In genomic region chr2:129925381-129925780, GRCh38 we compare ENCODE assay signal across 33 cellular contexts. TPM values are rescaled to one million over a fixed set of nuclear protein-coding genes. Genes with fewer than 3 reads are reported as not detected.
"Had no signal": no experiment of that assay in that cellular context is flagged by ENCODE, and none has a peak within 500 bp of the region (broad histone marks: within the 10 kb centered on the region; RNA-seq: fewer than 3 reads in every experiment).

No MANE protein-coding gene starts in this region.

- H3K27me3 ChIP-seq: body of pancreas had no signal

- H3K4me3 ChIP-seq: adrenal gland, body of pancreas, esophagus squamous epithelium had no signal

- H3K9me3 ChIP-seq: body of pancreas, esophagus squamous epithelium had no signal

- ATAC-seq: activated CD4-positive, CD25-positive, alpha-beta regulatory T cell treated with anti-CD3 and anti-CD28 coated beads, Interleukin-2, amount 50 U/mL, for 24 hours; activated CD8-positive, alpha-beta memory T cell treated with anti-CD3 and anti-CD28 coated beads, Interleukin-2, amount 10 ng/mL, durations not matched to agents 7 days and 5 days; activated CD8-positive, alpha-beta T cell treated with anti-CD3 and anti-CD28 coated beads, Interleukin-2, amount 10 ng/mL, durations not matched to agents 7 days and 5 days; activated naive CD8-positive, alpha-beta T cell treated with anti-CD3 and anti-CD28 coated beads, Interleukin-2, amount 50 U/mL, for 24 hours; body of pancreas; effector memory CD8-positive, alpha-beta T cell had no signal

- DNase-seq: activated B cell treated with CpG ODN at 0.5 μM for 24 hours; activated CD4-positive, alpha-beta memory T cell treated with anti-CD3 and anti-CD28 coated beads for 36 hours; activated CD4-positive, alpha-beta T cell treated with anti-CD3 and anti-CD28 coated beads for 48 hours; activated CD8-positive, alpha-beta memory T cell treated with anti-CD3 and anti-CD28 coated beads, Interleukin-2, amount 10 ng/mL, durations not matched to agents 7 days and 5 days; activated CD8-positive, alpha-beta memory T cell treated with anti-CD3 and anti-CD28 coated beads, Interleukin-2, amount 50 U/mL, for 4 hours; activated CD8-positive, alpha-beta T cell treated with anti-CD3 and anti-CD28 coated beads, Interleukin-2, amount 10 ng/mL, durations not matched to agents 7 days and 5 days; activated effector memory CD4-positive, alpha-beta T cell treated with anti-CD3 and anti-CD28 coated beads, Interleukin-2, amount 50 U/mL, for 16 hours; activated naive CD4-positive, alpha-beta T cell treated with anti-CD3 and anti-CD28 coated beads for 36 hours; activated naive CD8-positive, alpha-beta T cell treated with anti-CD3 and anti-CD28 coated beads for 36 hours; activated naive CD8-positive, alpha-beta T cell treated with anti-CD3 and anti-CD28 coated beads, Interleukin-2, amount 50 U/mL, for 24 hours; activated T-cell treated with anti-CD3 and anti-CD28 coated beads, Interleukin-2, amount 50 U/mL, for 1 hour; activated T-cell treated with anti-CD3 and anti-CD28 coated beads, Interleukin-2, amount 50 U/mL, for 48 hours; adrenal gland; aorta; body of pancreas; caudate nucleus; cortex of kidney; dermis blood vessel endothelial cell; effector CD4-positive, alpha-beta T cell; effector memory CD8-positive, alpha-beta T cell; erythroblast; esophagus squamous epithelium; foreskin melanocyte; T-helper 9 cell; WERI-Rb-1 had no signal

- H3K27ac ChIP-seq: adrenal gland, body of pancreas, esophagus squamous epithelium, WERI-Rb-1 had no signal

- H3K36me3 ChIP-seq: adrenal gland, esophagus squamous epithelium, WERI-Rb-1 had no signal

- H3K36me3 Mint-ChIP-seq: activated CD4-positive, alpha-beta memory T cell treated with anti-CD3 and anti-CD28 coated beads for 36 hours; activated CD8-positive, alpha-beta memory T cell treated with anti-CD3 and anti-CD28 coated beads, Interleukin-2, amount 10 ng/mL, durations not matched to agents 7 days and 5 days; activated naive CD4-positive, alpha-beta T cell treated with anti-CD3 and anti-CD28 coated beads, Interleukin-2, amount 50 U/mL, for 24 hours; activated naive CD8-positive, alpha-beta T cell treated with anti-CD3 and anti-CD28 coated beads for 36 hours had no signal

- H3K9me3 Mint-ChIP-seq: activated CD4-positive, alpha-beta memory T cell treated with anti-CD3 and anti-CD28 coated beads for 36 hours; activated naive CD4-positive, alpha-beta T cell treated with anti-CD3 and anti-CD28 coated beads for 36 hours; activated naive CD4-positive, alpha-beta T cell treated with anti-CD3 and anti-CD28 coated beads, Interleukin-2, amount 50 U/mL, for 24 hours; activated naive CD8-positive, alpha-beta T cell treated with anti-CD3 and anti-CD28 coated beads for 36 hours; activated T-helper 1 cell treated with anti-CD3 and anti-CD28 coated beads, Interleukin-12 subunit alpha, Interleukin-12 subunit beta, Interleukin-2, Interleukin-4 antibody, amounts not matched to agents 30 ng/mL and 10 ng/mL and 1 ng/mL, durations not matched to agents 14 hours and 24 hours and 36 hours; activated T-helper 2 cell treated with anti-CD3 and anti-CD28 coated beads, Interferon-gamma antibody, Interleukin-2, Interleukin-4, amounts not matched to agents 10 μg/mL and 5 μg/mL and 100 μg/mL, durations not matched to agents 14 hours and 24 hours and 36 hours; effector memory CD8-positive, alpha-beta T cell; T-helper 1 cell treated with Interleukin-12 subunit alpha and Interleukin-12 subunit beta and Interleukin-4 antibody, amounts not matched to agents 30 μg/mL and 1 μg/mL, for 36 hours had no signal

- H3K27ac Mint-ChIP-seq: activated B cell treated with CpG ODN at 0.5 μM for 24 hours; activated CD4-positive, alpha-beta memory T cell treated with anti-CD3 and anti-CD28 coated beads for 36 hours; activated CD8-positive, alpha-beta memory T cell treated with anti-CD3 and anti-CD28 coated beads, Interleukin-2, amount 10 ng/mL, durations not matched to agents 7 days and 5 days; activated CD8-positive, alpha-beta T cell treated with anti-CD3 and anti-CD28 coated beads, Interleukin-2, amount 10 ng/mL, durations not matched to agents 7 days and 5 days; activated naive CD4-positive, alpha-beta T cell treated with anti-CD3 and anti-CD28 coated beads for 36 hours; activated naive CD4-positive, alpha-beta T cell treated with anti-CD3 and anti-CD28 coated beads, Interleukin-2, amount 50 U/mL, for 24 hours; activated naive CD8-positive, alpha-beta T cell treated with anti-CD3 and anti-CD28 coated beads for 36 hours; activated naive CD8-positive, alpha-beta T cell treated with anti-CD3 and anti-CD28 coated beads, Interleukin-2, amount 50 U/mL, for 24 hours; activated T-helper 1 cell treated with anti-CD3 and anti-CD28 coated beads, Interleukin-12 subunit alpha, Interleukin-12 subunit beta, Interleukin-2, Interleukin-4 antibody, amounts not matched to agents 30 ng/mL and 10 ng/mL and 1 ng/mL, durations not matched to agents 14 hours and 24 hours and 36 hours; activated T-helper 2 cell treated with anti-CD3 and anti-CD28 coated beads, Interferon-gamma antibody, Interleukin-2, Interleukin-4, amounts not matched to agents 10 μg/mL and 5 μg/mL and 100 μg/mL, durations not matched to agents 14 hours and 24 hours and 36 hours; T-helper 1 cell treated with Interleukin-12 subunit alpha and Interleukin-12 subunit beta and Interleukin-4 antibody, amounts not matched to agents 30 μg/mL and 1 μg/mL, for 36 hours had no signal

- H3K4me3 Mint-ChIP-seq: activated B cell treated with CpG ODN at 0.5 μM for 24 hours; activated CD4-positive, alpha-beta memory T cell treated with anti-CD3 and anti-CD28 coated beads for 36 hours; activated CD8-positive, alpha-beta memory T cell treated with anti-CD3 and anti-CD28 coated beads, Interleukin-2, amount 10 ng/mL, durations not matched to agents 7 days and 5 days; activated CD8-positive, alpha-beta T cell treated with anti-CD3 and anti-CD28 coated beads, Interleukin-2, amount 10 ng/mL, durations not matched to agents 7 days and 5 days; activated naive CD4-positive, alpha-beta T cell treated with anti-CD3 and anti-CD28 coated beads for 36 hours; activated naive CD4-positive, alpha-beta T cell treated with anti-CD3 and anti-CD28 coated beads, Interleukin-2, amount 50 U/mL, for 24 hours; activated naive CD8-positive, alpha-beta T cell treated with anti-CD3 and anti-CD28 coated beads for 36 hours; activated naive CD8-positive, alpha-beta T cell treated with anti-CD3 and anti-CD28 coated beads, Interleukin-2, amount 50 U/mL, for 24 hours; activated T-helper 1 cell treated with anti-CD3 and anti-CD28 coated beads, Interleukin-12 subunit alpha, Interleukin-12 subunit beta, Interleukin-2, Interleukin-4 antibody, amounts not matched to agents 30 ng/mL and 10 ng/mL and 1 ng/mL, durations not matched to agents 14 hours and 24 hours and 36 hours; effector memory CD8-positive, alpha-beta T cell; T-helper 1 cell treated with Interleukin-12 subunit alpha and Interleukin-12 subunit beta and Interleukin-4 antibody, amounts not matched to agents 30 μg/mL and 1 μg/mL, for 36 hours had no signal

RNA-seq across cellular contexts. Expression of gene RAB6C, which starts 54.1 kb away (rescaled TPM):
- total RNA-seq: activated B cell treated with CpG ODN at 0.5 μM for 24 hours; activated CD4-positive, alpha-beta memory T cell treated with anti-CD3 and anti-CD28 coated beads for 36 hours; activated CD8-positive, alpha-beta T cell treated with anti-CD3 and anti-CD28 coated beads, Interleukin-2, amount 10 ng/mL, durations not matched to agents 7 days and 5 days; activated naive CD4-positive, alpha-beta T cell treated with anti-CD3 and anti-CD28 coated beads for 36 hours; activated naive CD8-positive, alpha-beta T cell treated with anti-CD3 and anti-CD28 coated beads for 36 hours; activated T-helper 1 cell treated with anti-CD3 and anti-CD28 coated beads, Interleukin-12 subunit alpha, Interleukin-12 subunit beta, Interleukin-2, Interleukin-4 antibody, amounts not matched to agents 30 ng/mL and 10 ng/mL and 1 ng/mL, durations not matched to agents 14 hours and 24 hours and 36 hours; activated T-helper 2 cell treated with anti-CD3 and anti-CD28 coated beads, Interferon-gamma antibody, Interleukin-2, Interleukin-4, amounts not matched to agents 10 μg/mL and 5 μg/mL and 100 μg/mL, durations not matched to agents 14 hours and 24 hours and 36 hours; esophagus squamous epithelium; fibroblast of lung; fibroblast of villous mesenchyme; T-helper 2 cell treated with Interferon-gamma antibody and Interleukin-4, amounts not matched to agents 100 ng/mL and 5 ng/mL, for 36 hours had no signal
- polyA plus RNA-seq: aorta had no signal
